Comparison of ENCODE assay signal across 9 cellular contexts in genomic region chr11:119016216-119017009, GRCh38. TPM values are rescaled to one million over a fixed set of nuclear protein-coding genes. Genes with fewer than 3 reads are reported as not detected.
A peak's percentile ranks its signal among the peaks of the same experiment; 100 is the strongest.
DNase-seq lines count a peak whose midpoint lies in the region; ATAC-seq and TF ChIP-seq lines count a peak whose summit lies in the region.
"Had no signal": no experiment of that assay in that cellular context is flagged by ENCODE, and none has a peak within 500 bp of the region (broad histone marks: within the 10 kb centered on the region; RNA-seq: fewer than 3 reads in every experiment).

No MANE protein-coding gene starts in this region.

- H3K4me1 Mint-ChIP-seq in activated CD8-positive, alpha-beta memory T cell treated with anti-CD3 and anti-CD28 coated beads, Interleukin-2, amount 10 ng/mL, durations not matched to agents 7 days and 5 days, result peaks cover 52% of the 10 kb centered on the region
- peaks cover 52% of the 10 kb centered on the region for H3K4me1 Mint-ChIP-seq in activated B cell treated with CpG ODN at 0.5 μM for 24 hours
- H3K4me1 Mint-ChIP-seq in stimulated activated naive B cell treated with anti-CD40 and anti-IgM and Interleukin-4, amounts not matched to agents 10 μg/mL and 1 μg/mL and 100 μg/mL, for 72 hours, result peaks cover 25 to 32% of the 10 kb centered on the region in 2 donors

- POLR2A ChIA-PET in activated B cell treated with CpG ODN at 0.5 μM for 24 hours (lab: Charles Lee), result interaction anchor here (0.5 to 3.9 kb wide), 5 partner anchors 18 to 581 kb away, joined by 3 to 23 read pairs (median 7); partner anchors contain the start of genes CENATAC and VPS11

- TF ChIP-seq CTCF in activated B cell treated with CpG ODN at 0.5 μM for 24 hours (IDR thresholded peaks at IDR 0.05), result no peak
- TF ChIP-seq CTCF in foreskin fibroblast (IDR thresholded peaks at IDR 0.05; ENCODE audit: low read depth, low read length), result no peak
- no peak for TF ChIP-seq CTCF in body of pancreas (IDR thresholded peaks at IDR 0.05)

- H3K4me3 ChIP-seq in foreskin fibroblast (ENCODE audit: low read depth in 1 of 2, low read length in 2 of 2), result peak overlapping the region; percentile 76 to 78
- H3K4me3 ChIP-seq in body of pancreas, result no peak overlapping the region

- H3K4me3 Mint-ChIP-seq in activated CD8-positive, alpha-beta memory T cell treated with anti-CD3 and anti-CD28 coated beads, Interleukin-2, amount 10 ng/mL, durations not matched to agents 7 days and 5 days, result peak overlapping the region; percentile 30
- H3K4me3 Mint-ChIP-seq in activated B cell treated with CpG ODN at 0.5 μM for 24 hours, result peak overlapping the region; percentile 99
- peak overlapping the region; percentile 69 to 98 for H3K4me3 Mint-ChIP-seq in stimulated activated naive B cell treated with anti-CD40 and anti-IgM and Interleukin-4, amounts not matched to agents 10 μg/mL and 1 μg/mL and 100 μg/mL, for 72 hours

- no peak for TF ChIP-seq POLR2A in body of pancreas (IDR thresholded peaks at IDR 0.05)

- no peak for DNase-seq in activated CD8-positive, alpha-beta memory T cell treated with anti-CD3 and anti-CD28 coated beads, Interleukin-2, amount 10 ng/mL, durations not matched to agents 7 days and 5 days
- no peak for DNase-seq in activated CD8-positive, alpha-beta memory T cell treated with anti-CD3 and anti-CD28 coated beads, Interleukin-2, amount 50 U/mL, for 48 hours
- DNase-seq in activated B cell treated with CpG ODN at 0.5 μM for 24 hours (no peak), foreskin fibroblast (no peak), NOMO-1 (lab: John Stamatoyannopoulos, UW; ENCODE audit: unreplicated experiment in 2 of 2) (no peak), body of pancreas (no peak)
- DNase-seq in stimulated activated naive B cell treated with anti-CD40 and anti-IgM and Interleukin-4, amounts not matched to agents 10 μg/mL and 1 μg/mL and 100 μg/mL, for 72 hours, result no peak
- DNase-seq: C1 segment of cervical spinal cord had no signal

- 57 to 61% methylated on average over 14 of the region's 14 CpGs for WGBS in body of pancreas, 2 donors

- H3K27me3 Mint-ChIP-seq in activated CD8-positive, alpha-beta memory T cell treated with anti-CD3 and anti-CD28 coated beads, Interleukin-2, amount 10 ng/mL, durations not matched to agents 7 days and 5 days, result no peaks in the 10 kb centered on the region
- H3K27me3 Mint-ChIP-seq in activated B cell treated with CpG ODN at 0.5 μM for 24 hours, result no peaks in the 10 kb centered on the region
- H3K27me3 Mint-ChIP-seq in stimulated activated naive B cell treated with anti-CD40 and anti-IgM and Interleukin-4, amounts not matched to agents 10 μg/mL and 1 μg/mL and 100 μg/mL, for 72 hours, result no peaks in the 10 kb centered on the region

- no peaks in the 10 kb centered on the region for H3K27me3 ChIP-seq in body of pancreas

- no peaks in the 10 kb centered on the region for H3K9me3 Mint-ChIP-seq in activated CD8-positive, alpha-beta memory T cell treated with anti-CD3 and anti-CD28 coated beads, Interleukin-2, amount 10 ng/mL, durations not matched to agents 7 days and 5 days (ENCODE audit: low read depth)
- H3K9me3 Mint-ChIP-seq in activated B cell treated with CpG ODN at 0.5 μM for 24 hours, result no peaks in the 10 kb centered on the region
- no peaks in the 10 kb centered on the region for H3K9me3 Mint-ChIP-seq in stimulated activated naive B cell treated with anti-CD40 and anti-IgM and Interleukin-4, amounts not matched to agents 10 μg/mL and 1 μg/mL and 100 μg/mL, for 72 hours

- peaks cover 59% of the 10 kb centered on the region for H3K36me3 Mint-ChIP-seq in activated CD8-positive, alpha-beta memory T cell treated with anti-CD3 and anti-CD28 coated beads, Interleukin-2, amount 10 ng/mL, durations not matched to agents 7 days and 5 days
- peaks cover 79% of the 10 kb centered on the region for H3K36me3 Mint-ChIP-seq in activated B cell treated with CpG ODN at 0.5 μM for 24 hours (ENCODE audit: low read depth)
- H3K36me3 Mint-ChIP-seq in stimulated activated naive B cell treated with anti-CD40 and anti-IgM and Interleukin-4, amounts not matched to agents 10 μg/mL and 1 μg/mL and 100 μg/mL, for 72 hours, result peaks cover 44 to 60% of the 10 kb centered on the region in 2 donors

- intact Hi-C loops in activated B cell treated with CpG ODN at 0.5 μM for 24 hours (cut with micrococcal nuclease), result loop anchor here (5.0 kb wide), 2 partner anchors 181 to 224 kb away; partner anchors contain the start of gene DDX6
- intact Hi-C loops in body of pancreas (cut with DNase I), result no loop called here

- peak overlapping the region; percentile 49 for H3K27ac Mint-ChIP-seq in activated CD8-positive, alpha-beta memory T cell treated with anti-CD3 and anti-CD28 coated beads, Interleukin-2, amount 10 ng/mL, durations not matched to agents 7 days and 5 days
- H3K27ac Mint-ChIP-seq in activated B cell treated with CpG ODN at 0.5 μM for 24 hours, result peak overlapping the region; percentile 100
- peak overlapping the region; percentile 51 for H3K27ac Mint-ChIP-seq in stimulated activated naive B cell treated with anti-CD40 and anti-IgM and Interleukin-4, amounts not matched to agents 10 μg/mL and 1 μg/mL and 100 μg/mL, for 72 hours

- peaks cover 44% of the 10 kb centered on the region for H3K4me1 ChIP-seq in body of pancreas

- H3K36me3 ChIP-seq in body of pancreas (replicated peaks in 1 of 2; ENCODE audit: insufficient read depth in 1 of 2, low read depth in 2 of 2), result peaks cover 0 to 3% of the 10 kb centered on the region in 2 donors

- H3K9me3 ChIP-seq in body of pancreas, result no peaks in the 10 kb centered on the region

- CTCF ChIA-PET in activated CD8-positive, alpha-beta memory T cell treated with anti-CD3 and anti-CD28 coated beads, Interleukin-2, amount 10 ng/mL, durations not matched to agents 7 days and 5 days (lab: Charles Lee), result interaction anchor here (0.8 to 5.1 kb wide), 4 partner anchors 11 to 51 kb away, joined by 3 to 33 read pairs (median 4); partner anchors contain the start of genes CENATAC and VPS11
- CTCF ChIA-PET in activated B cell treated with CpG ODN at 0.5 μM for 24 hours (lab: Charles Lee), result no interaction called here

- no peak for ATAC-seq in activated CD8-positive, alpha-beta memory T cell treated with anti-CD3 and anti-CD28 coated beads, Interleukin-2, amount 10 ng/mL, durations not matched to agents 7 days and 5 days
- ATAC-seq in activated B cell treated with CpG ODN at 0.5 μM for 24 hours (ENCODE audit: low read depth) (no peak), HG03571 (IDR thresholded peaks at IDR 0.05; ENCODE audit: unreplicated experiment) (no peak), body of pancreas (no peak)
- ATAC-seq in stimulated activated naive B cell treated with anti-CD40 and anti-IgM and Interleukin-4, amounts not matched to agents 10 μg/mL and 1 μg/mL and 100 μg/mL, for 72 hours (replicated peaks), result no peak

- peak overlapping the region in 1 of 4 donors; percentile 91 for H3K27ac ChIP-seq in body of pancreas

RNA-seq across cellular contexts. Expression of gene RPS25, which starts 1.7 kb away (rescaled TPM):
- 1,000 to 10,000 TPM in 1 of 2 experiments, 100 to 1,000 TPM in 1; 945 to 1,070 TPM for total RNA-seq in activated CD8-positive, alpha-beta memory T cell treated with anti-CD3 and anti-CD28 coated beads, Interleukin-2, amount 10 ng/mL, durations not matched to agents 7 days and 5 days
- total RNA-seq in activated B cell treated with CpG ODN at 0.5 μM for 24 hours, result 2,191 and 2,534 TPM in 2 replicates
- 1,000 to 10,000 TPM in 1 of 2 donors, 100 to 1,000 TPM in 1; 824 to 1,261 TPM for total RNA-seq in body of pancreas

RNA-seq across cellular contexts. Expression of gene TRAPPC4, which starts 2.2 kb away (rescaled TPM):
- 10 to 100 TPM; 73.9 to 91.5 TPM for total RNA-seq in activated CD8-positive, alpha-beta memory T cell treated with anti-CD3 and anti-CD28 coated beads, Interleukin-2, amount 10 ng/mL, durations not matched to agents 7 days and 5 days
- total RNA-seq in activated B cell treated with CpG ODN at 0.5 μM for 24 hours (56.8 and 60.1 TPM in 2 replicates), body of pancreas (10 to 100 TPM; 26.2 to 39.9 TPM)

RNA-seq across cellular contexts. Expression of gene SLC37A4, which starts 14.3 kb away (rescaled TPM):
- total RNA-seq in activated CD8-positive, alpha-beta memory T cell treated with anti-CD3 and anti-CD28 coated beads, Interleukin-2, amount 10 ng/mL, durations not matched to agents 7 days and 5 days, result 10 to 100 TPM; 26.0 to 26.5 TPM
- total RNA-seq in activated B cell treated with CpG ODN at 0.5 μM for 24 hours (12.0 and 12.1 TPM in 2 replicates), body of pancreas (10 to 100 TPM; 64.6 to 90.3 TPM)

RNA-seq across cellular contexts. Expression of gene CENATAC, which starts 18.5 kb away (rescaled TPM):
- total RNA-seq in activated CD8-positive, alpha-beta memory T cell treated with anti-CD3 and anti-CD28 coated beads, Interleukin-2, amount 10 ng/mL, durations not matched to agents 7 days and 5 days, result 10 to 100 TPM; 43.4 to 47.1 TPM
- total RNA-seq in activated B cell treated with CpG ODN at 0.5 μM for 24 hours (66.4 and 85.7 TPM in 2 replicates), body of pancreas (10 to 100 TPM; 68.7 to 95.9 TPM)

RNA-seq across cellular contexts. Expression of gene HYOU1, which starts 40.6 kb away (rescaled TPM):
- total RNA-seq in activated CD8-positive, alpha-beta memory T cell treated with anti-CD3 and anti-CD28 coated beads, Interleukin-2, amount 10 ng/mL, durations not matched to agents 7 days and 5 days, result 100 to 1,000 TPM; 108 to 163 TPM
- total RNA-seq in activated B cell treated with CpG ODN at 0.5 μM for 24 hours (120 and 122 TPM in 2 replicates), body of pancreas (100 to 1,000 TPM; 121 to 218 TPM)

Comparison
In these comparisons a context has a peak if more than half of its experiments do, and no peak if none do; other contexts are left out.
1. H3K27ac Mint-ChIP-seq: peak in every context shown above with its lines; median percentile 100 in activated B cell treated with CpG ODN at 0.5 μM for 24 hours; 51 in stimulated activated naive B cell treated with anti-CD40 and anti-IgM and Interleukin-4, amounts not matched to agents 10 μg/mL and 1 μg/mL and 100 μg/mL, for 72 hours; 49 in activated CD8-positive, alpha-beta memory T cell treated with anti-CD3 and anti-CD28 coated beads, Interleukin-2, amount 10 ng/mL, durations not matched to agents 7 days and 5 days.
2. H3K4me3 Mint-ChIP-seq: peak in every context shown above with its lines; median percentile 99 in activated B cell treated with CpG ODN at 0.5 μM for 24 hours; 84 in stimulated activated naive B cell treated with anti-CD40 and anti-IgM and Interleukin-4, amounts not matched to agents 10 μg/mL and 1 μg/mL and 100 μg/mL, for 72 hours; 30 in activated CD8-positive, alpha-beta memory T cell treated with anti-CD3 and anti-CD28 coated beads, Interleukin-2, amount 10 ng/mL, durations not matched to agents 7 days and 5 days.
3. H3K4me3 ChIP-seq: peak in foreskin fibroblast (2 of 2); none in body of pancreas (0 of 2).